In the genomic region with DNA sequence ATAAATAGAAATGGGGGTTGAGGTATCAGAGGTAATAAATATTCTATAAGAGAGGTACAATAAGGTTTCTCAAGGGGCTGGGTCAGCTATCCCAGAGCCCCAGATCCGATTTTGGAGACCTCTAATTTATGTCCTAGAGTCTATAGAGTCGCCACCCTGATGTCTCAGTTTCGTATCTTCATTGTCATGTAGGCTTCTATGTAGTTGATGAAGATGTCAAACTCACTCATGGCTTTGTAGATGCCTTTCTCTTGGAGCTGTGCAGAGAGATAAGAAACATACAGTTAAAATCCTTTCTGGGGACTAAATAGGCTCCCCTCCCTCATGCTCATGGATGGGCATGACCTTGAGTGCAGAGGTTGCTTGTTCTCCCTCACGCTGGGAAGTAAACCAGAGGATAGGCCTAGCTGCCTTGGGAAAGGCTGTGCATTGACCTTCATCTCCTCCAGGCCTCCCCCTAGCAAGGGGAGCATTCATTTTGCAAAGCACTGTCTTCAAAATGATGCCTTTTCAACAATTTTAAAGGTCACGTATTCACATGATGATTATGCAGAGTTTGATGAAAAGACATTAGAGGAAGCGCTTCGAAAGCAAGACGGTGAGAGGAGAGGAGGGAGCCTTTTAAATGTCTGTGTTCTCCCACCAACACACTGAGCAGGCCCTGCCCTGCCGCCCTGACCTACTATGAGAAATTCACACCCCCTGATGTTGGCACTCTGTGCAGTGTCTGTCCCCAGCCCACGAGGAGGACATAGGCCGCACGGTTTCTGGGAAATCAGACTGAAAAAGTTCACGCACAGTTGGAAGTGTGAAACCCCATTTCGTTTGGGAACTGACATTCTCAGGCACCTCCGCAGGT, we compare ENCODE assay signal across 1 cellular context.
TF ChIP-seq lines count a peak whose summit lies in the region.

No MANE protein-coding gene starts in this region.

TF ChIP-seq in GM12878, 131 proteins besides CTCF, POLR2A, EP300 and RAD21 (continued from another document):
- TF ChIP-seq CUX1 (IDR thresholded peaks at IDR 0.05; ENCODE audit: insufficient replicate concordance, low read depth, low read length): peak; percentile 33
- TF ChIP-seq POLR2AphosphoS5 (IDR thresholded peaks at IDR 0.05; ENCODE audit: low read length): no peak; the same call in 1 of the 2 replicates
